ENCODE assay signal across 19 cellular contexts in genomic region chr10:77516575-77516974, GRCh38.
"Had no signal": no experiment of that assay in that cellular context is flagged by ENCODE, and none has a peak within 500 bp of the region (broad histone marks: within the 10 kb centered on the region; RNA-seq: fewer than 3 reads in every experiment).

No MANE protein-coding gene starts in this region.

- DNase-seq: activated CD4-positive, alpha-beta T cell treated with anti-CD3 and anti-CD28 coated beads for 1 hour; activated CD8-positive, alpha-beta memory T cell treated with anti-CD3 and anti-CD28 coated beads for 24 hours; activated CD8-positive, alpha-beta memory T cell treated with anti-CD3 and anti-CD28 coated beads, Interleukin-2, amount 50 U/mL, for 48 hours; activated gamma-delta T cell; activated T-cell treated with anti-CD3 and anti-CD28 coated beads, Interleukin-2, amount 50 U/mL, for 48 hours; adrenal gland; erythroblast; foreskin melanocyte; glutamatergic neuron; hypothalamus; midbrain; nephron progenitor cell; occipital lobe; posterior cingulate gyrus; retina; spleen; stimulated activated CD8-positive, alpha-beta memory T cell treated with anti-CD3 and anti-CD28 coated beads, Interleukin-4, amount 100 ng/mL, for 48 hours; stimulated activated naive CD4-positive, alpha-beta T cell; WERI-Rb-1 had no signal
